ENCODE assay signal across 29 cellular contexts in genomic region chr12:125292700-125293099, GRCh38.
DNase-seq lines count a peak whose midpoint lies in the region; ATAC-seq, FAIRE-seq and TF ChIP-seq lines count a peak whose summit lies in the region.
"Had no signal": no experiment of that assay in that cellular context is flagged by ENCODE, and none has a peak within 500 bp of the region (broad histone marks: within the 10 kb centered on the region; RNA-seq: fewer than 3 reads in every experiment).

No MANE protein-coding gene starts in this region.

- CTCF ChIA-PET in WTC11 (lab: Charles Lee): interaction anchor here (1.5 kb wide), 1 partner anchor 99 kb away, joined by 4 read pairs; no protein-coding TSS in a partner anchor
- CTCF ChIA-PET in H1 (lab: Charles Lee; ENCODE audit: partially characterized antibody): interaction anchor here (0.7 to 2.5 kb wide), 3 partner anchors 10 to 56 kb away, joined by 3 to 6 read pairs (median 5); no protein-coding TSS in a partner anchor

- TF ChIP-seq RAD21 in H1 (IDR thresholded peaks at IDR 0.05 in 1 of 2, conservative IDR thresholded peaks at IDR 0.05 in 1 of 2; ENCODE audit: low read depth in 2 of 2, low read length in 2 of 2): no peak

- POLR2A ChIA-PET in WTC11 (lab: Charles Lee): no interaction called here
- POLR2A ChIA-PET in H1 (lab: Charles Lee; ENCODE audit: partially characterized antibody): no interaction called here

- intact Hi-C loops in tibial artery (cut with DNase I; ENCODE audit: low total_unique reads): no loop called here

- FAIRE-seq in H1 (lab: Jason Lieb, UNC): peak; percentile 7
- FAIRE-seq: A204.1, GM12878, GM12892, GM19239 had no signal

- 88% methylated on average over 3 of the region's 3 CpGs; no CpG with 5 or more reads in 1 of the 2 experiments for WGBS in H1 (ENCODE audit: extremely low coverage in 1 of 2, insufficient coverage in 1 of 2, insufficient read length in 1 of 2, insufficient replicate concordance in 2 of 2, low coverage in 1 of 2, low lambda C conversion rate in 2 of 2, missing lambda C conversion rate in 1 of 2), 2 experiments

- H3K4me3 Mint-ChIP-seq in WTC11: no peak overlapping the region
- H3K4me3 Mint-ChIP-seq in type B pancreatic cell: no peak overlapping the region
- no peak overlapping the region for H3K4me3 Mint-ChIP-seq in natural killer cell treated with Interleukin-12 subunit alpha and Interleukin-12 subunit beta and Interleukin-15 and Interleukin-18, amount 100 ng/mL, for 72 hours
- H3K4me3 Mint-ChIP-seq: CD4-positive, alpha-beta memory T cell; CD4-positive, CD25-positive, alpha-beta regulatory T cell; CD8-positive, alpha-beta memory T cell had no signal

- no peak overlapping the region for H3K4me3 ChIP-seq in H1 (ENCODE audit: extremely low read depth in 1 of 4, insufficient read depth in 2 of 4, low read depth in 3 of 4, low read length in 4 of 4)
- H3K4me3 ChIP-seq in tibial artery: no peak overlapping the region
- H3K4me3 ChIP-seq: BLaER1, GM12878 had no signal

- H3K23me2 ChIP-seq in H1 (ENCODE audit: low read depth, low read length): no peaks in the 10 kb centered on the region

- no peak overlapping the region for H3K14ac ChIP-seq in H1 (ENCODE audit: insufficient read length)

- no peaks in the 10 kb centered on the region for H3K36me3 ChIP-seq in H1 (ENCODE audit: control insufficient read depth in 2 of 4, insufficient read depth in 4 of 4, low read length in 3 of 4)
- no peaks in the 10 kb centered on the region for H3K36me3 ChIP-seq in tibial artery
- H3K36me3 ChIP-seq: BE2C, BLaER1 had no signal

- peaks cover 5% of the 10 kb centered on the region; the same call in 1 of the 2 replicates for H3K36me3 Mint-ChIP-seq in WTC11
- H3K36me3 Mint-ChIP-seq in type B pancreatic cell: no peaks in the 10 kb centered on the region
- H3K36me3 Mint-ChIP-seq in natural killer cell treated with Interleukin-12 subunit alpha and Interleukin-12 subunit beta and Interleukin-15 and Interleukin-18, amount 100 ng/mL, for 72 hours: no peaks in the 10 kb centered on the region
- H3K36me3 Mint-ChIP-seq: CD14-positive monocyte; CD4-positive, alpha-beta memory T cell; CD4-positive, CD25-positive, alpha-beta regulatory T cell; CD8-positive, alpha-beta memory T cell had no signal

- H3K4me1 Mint-ChIP-seq in WTC11: peaks cover 6% of the 10 kb centered on the region
- no peaks in the 10 kb centered on the region for H3K4me1 Mint-ChIP-seq in type B pancreatic cell (ENCODE audit: unreplicated experiment)
- peaks cover 0 to under 1% of the 10 kb centered on the region in 2 donors for H3K4me1 Mint-ChIP-seq in natural killer cell treated with Interleukin-12 subunit alpha and Interleukin-12 subunit beta and Interleukin-15 and Interleukin-18, amount 100 ng/mL, for 72 hours (ENCODE audit: low read depth in 2 of 2)
- H3K4me1 Mint-ChIP-seq: CD14-positive monocyte; CD4-positive, alpha-beta memory T cell; CD4-positive, CD25-positive, alpha-beta regulatory T cell; CD8-positive, alpha-beta memory T cell had no signal

- no peak overlapping the region for H3K9ac ChIP-seq in H1 (replicated peaks in 1 of 4; ENCODE audit: extremely low read depth in 1 of 4, low read depth in 3 of 4, low read length in 3 of 4)
- H3K9ac ChIP-seq: BLaER1 had no signal

- DNase-seq in WTC11 (ENCODE audit: low spot score) (no peak), H1 (ENCODE audit: low read depth in 1 of 2, low spot score in 2 of 2) (no peak), iPS DF 19.7 (ENCODE audit: low read depth, low spot score) (peak; percentile 9), type B pancreatic cell (ENCODE audit: extremely low spot score, unreplicated experiment) (no peak), tibial artery (no peak)
- DNase-seq in natural killer cell treated with Interleukin-12 subunit alpha and Interleukin-12 subunit beta and Interleukin-15 and Interleukin-18, amount 100 ng/mL, for 72 hours (ENCODE audit: low spot score): no peak
- DNase-seq: 8988T; ACHN; BE2C; C1 segment of cervical spinal cord; CD4-positive, alpha-beta memory T cell; CD4-positive, CD25-positive, alpha-beta regulatory T cell; CD8-positive, alpha-beta memory T cell; COR-L47; DMS 273 treated with DMSO at 0.1 percent for 48 hours; DMS153; DMS53; DMS79; DND-41; EL; GDM1 had no signal

- H3K27me3 Mint-ChIP-seq in WTC11 (ENCODE audit: low read depth): no peaks in the 10 kb centered on the region
- H3K27me3 Mint-ChIP-seq in type B pancreatic cell: peaks cover 18% of the 10 kb centered on the region
- peaks cover 16 to 22% of the 10 kb centered on the region in 2 donors for H3K27me3 Mint-ChIP-seq in natural killer cell treated with Interleukin-12 subunit alpha and Interleukin-12 subunit beta and Interleukin-15 and Interleukin-18, amount 100 ng/mL, for 72 hours
- H3K27me3 Mint-ChIP-seq: CD4-positive, CD25-positive, alpha-beta regulatory T cell had no signal

- no peak overlapping the region for H3K23ac ChIP-seq in H1 (ENCODE audit: insufficient read length)

- H2BK12ac ChIP-seq in H1 (ENCODE audit: low read depth, low read length): no peak overlapping the region

- H3K27ac ChIP-seq in angular gyrus (ENCODE audit: low read depth, low read length): peak overlapping the region; percentile 24
- H3K27ac ChIP-seq in H1 (ENCODE audit: low read depth, low read length): no peak overlapping the region
- H3K27ac ChIP-seq in tibial artery: no peak overlapping the region
- H3K27ac ChIP-seq: BLaER1 had no signal

- TF ChIP-seq POLR2A in H1 (IDR thresholded peaks at IDR 0.05; ENCODE audit: control extremely low read depth in 1 of 2, low read depth in 2 of 2, low read length in 2 of 2) (no peak), GM18505 (IDR thresholded peaks at IDR 0.05; ENCODE audit: borderline replicate concordance, extremely low read depth, insufficient read depth, insufficient read length) (no peak)

- no peak overlapping the region for H2BK15ac ChIP-seq in H1 (ENCODE audit: low read length)

- no peak overlapping the region for H3K56ac ChIP-seq in H1 (replicated peaks; ENCODE audit: insufficient read length, low read depth, low read length)

- peaks cover 0 to 12% of the 10 kb centered on the region in 2 experiments for H4K20me1 ChIP-seq in H1 (replicated peaks in 1 of 2; ENCODE audit: control insufficient read depth in 1 of 2, insufficient read depth in 2 of 2, low read length in 2 of 2)
- H4K20me1 ChIP-seq: BLaER1 had no signal

- peaks cover 0 to 17% of the 10 kb centered on the region in 2 experiments; a peak in 3 of 4 replicates for H3K79me2 ChIP-seq in H1 (ENCODE audit: control insufficient read depth in 1 of 2, insufficient read depth in 2 of 2, low read length in 2 of 2)

- H3K9me3 Mint-ChIP-seq in WTC11 (peaks cover 10% of the 10 kb centered on the region), type B pancreatic cell (no peaks in the 10 kb centered on the region)
- H3K9me3 Mint-ChIP-seq in natural killer cell treated with Interleukin-12 subunit alpha and Interleukin-12 subunit beta and Interleukin-15 and Interleukin-18, amount 100 ng/mL, for 72 hours: no peaks in the 10 kb centered on the region

- no peak overlapping the region for H2AK5ac ChIP-seq in H1 (ENCODE audit: low read depth, low read length)

- no peak overlapping the region for H4K8ac ChIP-seq in H1 (ENCODE audit: extremely low read depth, insufficient read depth, low read length)

- no peak overlapping the region for H3K4me2 ChIP-seq in H1 (ENCODE audit: insufficient read depth in 1 of 2, low read depth in 2 of 2, low read length in 2 of 2)
- H3K4me2 ChIP-seq: BLaER1 had no signal

- H4K5ac ChIP-seq in H1 (ENCODE audit: insufficient read length, low read depth, low read length): no peak overlapping the region

- no peak overlapping the region for H2AFZ ChIP-seq in H1 (ENCODE audit: low read length)

- H3K79me1 ChIP-seq in H1 (ENCODE audit: low read depth, low read length): peaks cover 6% of the 10 kb centered on the region

- no peak overlapping the region for H2BK120ac ChIP-seq in H1 (replicated peaks; ENCODE audit: low read depth, low read length)

- no peak overlapping the region for H3K4ac ChIP-seq in H1 (replicated peaks; ENCODE audit: insufficient read length, low read depth, low read length)

- H3K4me1 ChIP-seq in H1 (replicated peaks in 1 of 4; ENCODE audit: control insufficient read depth in 3 of 4, insufficient read depth in 4 of 4, low read length in 3 of 4): peaks cover 0 to 8% (median 2%) of the 10 kb centered on the region in 4 experiments; a peak in 4 of 7 replicates
- no peaks in the 10 kb centered on the region for H3K4me1 ChIP-seq in tibial artery
- H3K4me1 ChIP-seq: BE2C, BLaER1 had no signal

- no peak overlapping the region for H3K18ac ChIP-seq in H1 (ENCODE audit: extremely low read depth, low read length)

- H3K27me3 ChIP-seq in H1 (replicated peaks in 1 of 4; ENCODE audit: control insufficient read depth in 3 of 4, extremely low read depth in 1 of 4, insufficient read depth in 3 of 4, low read length in 3 of 4): no peaks in the 10 kb centered on the region
- H3K27me3 ChIP-seq in tibial artery: peaks cover 0 to 5% of the 10 kb centered on the region in 2 donors
- H3K27me3 ChIP-seq: BE2C, BLaER1 had no signal

- TF ChIP-seq CTCF in WTC11 (IDR thresholded peaks at IDR 0.05): no peak
- no peak for TF ChIP-seq CTCF in H1 (IDR thresholded peaks at IDR 0.05; ENCODE audit: control extremely low read depth in 1 of 3, insufficient read depth in 1 of 3, low read depth in 1 of 3, low read length in 3 of 3)
- TF ChIP-seq CTCF in type B pancreatic cell (conservative IDR thresholded peaks at IDR 0.05): no peak
- TF ChIP-seq CTCF in tibial artery (IDR thresholded peaks at IDR 0.05): no peak

- no peak overlapping the region for H4K91ac ChIP-seq in H1 (replicated peaks; ENCODE audit: insufficient read length, low read length)

- no peak overlapping the region for H2BK20ac ChIP-seq in H1 (ENCODE audit: low read length)

- H2BK5ac ChIP-seq in H1 (ENCODE audit: low read depth, low read length): no peak overlapping the region

- H3K27ac Mint-ChIP-seq in WTC11: no peak overlapping the region
- H3K27ac Mint-ChIP-seq in type B pancreatic cell: no peak overlapping the region
- H3K27ac Mint-ChIP-seq in natural killer cell treated with Interleukin-12 subunit alpha and Interleukin-12 subunit beta and Interleukin-15 and Interleukin-18, amount 100 ng/mL, for 72 hours: no peak overlapping the region
- H3K27ac Mint-ChIP-seq: CD14-positive monocyte; CD4-positive, alpha-beta memory T cell; CD4-positive, CD25-positive, alpha-beta regulatory T cell had no signal

- no peak for TF ChIP-seq EP300 in H1 (IDR thresholded peaks at IDR 0.05; ENCODE audit: borderline replicate concordance in 1 of 2, low read depth in 2 of 2, low read length in 2 of 2)

- no peaks in the 10 kb centered on the region for H3K9me3 ChIP-seq in H1 (ENCODE audit: insufficient read depth in 2 of 2, low read depth in 1 of 2, low read length in 1 of 2)
- peaks cover 0 to 9% (median 9%) of the 10 kb centered on the region in 3 donors for H3K9me3 ChIP-seq in tibial artery
- H3K9me3 ChIP-seq: BE2C, BLaER1 had no signal

- no peak; the same call in 1 of the 2 replicates for ATAC-seq in WTC11
- ATAC-seq in GM18505 (IDR thresholded peaks at IDR 0.05; ENCODE audit: unreplicated experiment): no peak
- ATAC-seq in natural killer cell treated with Interleukin-12 subunit alpha and Interleukin-12 subunit beta and Interleukin-15 and Interleukin-18, amount 100 ng/mL, for 72 hours: no peak
- ATAC-seq: GM12878 had no signal

TF ChIP-seq in WTC11, 78 proteins besides CTCF, POLR2A, EP300 and RAD21 (continues in another document):
- no peak for TF ChIP-seq RORB (CRISPR knock-in tag; IDR thresholded peaks at IDR 0.05)

TF ChIP-seq in H1, 55 proteins besides CTCF, POLR2A, EP300 and RAD21 (continues in another document):
- no peak for TF ChIP-seq TCF12 (IDR thresholded peaks at IDR 0.05; ENCODE audit: low read depth, low read length)

Comparison
In these comparisons a context has a peak if more than half of its experiments do, and no peak if none do; other contexts are left out.
1. Of the 9 proteins assayed by ChIP-seq in both WTC11 and H1: peak only in WTC11: none; only in H1: MAX; in both: USF2; in neither: 7.